Comparison of ENCODE assay signal across 8 cellular contexts in genomic region chr19:18320865-18321728, GRCh38. TPM values are rescaled to one million over a fixed set of nuclear protein-coding genes. Genes with fewer than 3 reads are reported as not detected.
DNase-seq lines count a peak whose midpoint lies in the region; ATAC-seq and TF ChIP-seq lines count a peak whose summit lies in the region.

No MANE protein-coding gene starts in this region.

- peak overlapping the region; percentile 90; the same call in 1 of the 2 replicates for H3K4me3 ChIP-seq in GM08714 (ENCODE audit: low read length)
- peak overlapping the region; percentile 97; the same call in 1 of the 2 replicates for H3K4me3 ChIP-seq in PC-3 (ENCODE audit: low read length)
- H3K4me3 ChIP-seq in epithelial cell of proximal tubule (ENCODE audit: low read depth, low read length): peak overlapping the region; percentile 93
- no peak overlapping the region for H3K4me3 ChIP-seq in parathyroid adenoma (ENCODE audit: low read depth, low read length)

- H3K4me2 ChIP-seq in PC-3 (ENCODE audit: low read length) (peak overlapping the region; percentile 99), parathyroid adenoma (ENCODE audit: low read length) (no peak overlapping the region)

- no peaks in the 10 kb centered on the region for H3K9me2 ChIP-seq in PC-3 (replicated peaks; ENCODE audit: low read length)

- peak overlapping the region; percentile 99; the same call in 1 of the 2 replicates for H3K9ac ChIP-seq in PC-3 (ENCODE audit: low read length)
- no peak overlapping the region for H3K9ac ChIP-seq in parathyroid adenoma

- no peaks in the 10 kb centered on the region for H4K20me1 ChIP-seq in PC-3 (ENCODE audit: low read length)

- H3K27ac ChIP-seq in PC-3 (ENCODE audit: low read length) (no peak overlapping the region), parathyroid adenoma (peak overlapping the region; percentile 94)

- H3F3A ChIP-seq in PC-3 (ENCODE audit: low read length, unreplicated experiment): no peaks in the 10 kb centered on the region

- TF ChIP-seq CTCF in PC-3 (conservative IDR thresholded peaks at IDR 0.05; ENCODE audit: low read depth, low read length): no peak
- no peak for TF ChIP-seq CTCF in epithelial cell of proximal tubule (conservative IDR thresholded peaks at IDR 0.05; ENCODE audit: low read depth, low read length)
- TF ChIP-seq CTCF in parathyroid adenoma (IDR thresholded peaks at IDR 0.05): no peak

- POLR2A ChIA-PET in PC-3 (lab: Charles Lee; ENCODE audit: unreplicated experiment): no interaction called here

- ATAC-seq in PC-3 (no peak), GM21515 (IDR thresholded peaks at IDR 0.05; ENCODE audit: unreplicated experiment) (no peak), GM18873 (IDR thresholded peaks at IDR 0.05; ENCODE audit: low FRiP score, unreplicated experiment) (no peak)

- peaks cover 53% of the 10 kb centered on the region for H3K79me2 ChIP-seq in PC-3 (ENCODE audit: low read length)
- peaks cover 19% of the 10 kb centered on the region for H3K79me2 ChIP-seq in parathyroid adenoma

- intact Hi-C loops in PC-3 (cut with micrococcal nuclease): loop anchor here (10.0 kb wide), 1 partner anchor 116 kb away; the partner anchor contains the start of gene RAB3A

- H2AFZ ChIP-seq in PC-3 (ENCODE audit: low read length): no peak overlapping the region
- H2AFZ ChIP-seq in parathyroid adenoma: no peak overlapping the region

- DNase-seq in PC-3 (no peak), epithelial cell of proximal tubule (ENCODE audit: low read depth) (no peak), inferior parietal cortex (ENCODE audit: extremely low spot score) (no peak), D341Med (ENCODE audit: low spot score) (no peak)

- H3K36me3 ChIP-seq in PC-3 (ENCODE audit: low read depth, low read length): 0 out of 2 replicates have a peak, but pooled peaks cover 3% of the 10 kb centered on the region
- H3K36me3 ChIP-seq in parathyroid adenoma (ENCODE audit: control insufficient read depth, insufficient read depth, low read length): no peaks in the 10 kb centered on the region

- no peaks in the 10 kb centered on the region for H3K27me3 ChIP-seq in PC-3 (ENCODE audit: low read length)
- no peaks in the 10 kb centered on the region for H3K27me3 ChIP-seq in parathyroid adenoma (ENCODE audit: control insufficient read depth, insufficient read depth, low read length)

- no TSS peak for BruUV-seq in PC-3 (replicated peaks; lab: Mats Ljungman, UMichigan)

- peaks cover 25% of the 10 kb centered on the region for H3K4me1 ChIP-seq in PC-3 (ENCODE audit: insufficient read depth, low read length)
- H3K4me1 ChIP-seq in parathyroid adenoma: peaks cover 14% of the 10 kb centered on the region

- CTCF ChIA-PET in PC-3 (lab: Charles Lee): interaction anchor here (2.2 kb wide), 1 partner anchor 42 kb away, joined by 36 read pairs; no protein-coding TSS in a partner anchor

- H3K9me3 ChIP-seq in PC-3 (ENCODE audit: low read length) (no peaks in the 10 kb centered on the region), parathyroid adenoma (ENCODE audit: control insufficient read depth, low read length) (no peaks in the 10 kb centered on the region)

RNA-seq across cellular contexts. Expression of gene LSM4, which starts 1.8 kb away (rescaled TPM):
- total RNA-seq in PC-3 (2014; rRNA removed): 713 and 856 TPM in 2 replicates
- total RNA-seq in epithelial cell of proximal tubule: 490 and 620 TPM in 2 replicates

RNA-seq across cellular contexts. Expression of gene PGPEP1, which starts 19.3 kb away (rescaled TPM):
- 9.6 and 11.4 TPM in 2 replicates for total RNA-seq in PC-3 (2014; rRNA removed)
- total RNA-seq in epithelial cell of proximal tubule: 5.4 and 7.5 TPM in 2 replicates

RNA-seq across cellular contexts. Expression of gene JUND, which starts 39.7 kb away (rescaled TPM):
- total RNA-seq in PC-3 (2014; rRNA removed) (151 and 157 TPM in 2 replicates), epithelial cell of proximal tubule (266 and 341 TPM in 2 replicates)

RNA-seq across cellular contexts. Expression of gene IQCN, which starts 46.8 kb away (rescaled TPM):
- total RNA-seq in PC-3 (2014; rRNA removed): 0.33 and 0.69 TPM in 2 replicates
- total RNA-seq in epithelial cell of proximal tubule: 0.07 and 1.3 TPM in 2 replicates
